ENCODE assay signal across 8 cellular contexts in genomic region chr4:54230479-54231418, GRCh38. TPM values are rescaled to one million over a fixed set of nuclear protein-coding genes. Genes with fewer than 3 reads are reported as not detected.
DNase-seq lines count a peak whose midpoint lies in the region; ATAC-seq and TF ChIP-seq lines count a peak whose summit lies in the region.

No MANE protein-coding gene starts in this region.

- H3K36me3 ChIP-seq in lower lobe of right lung = no peaks in the 10 kb centered on the region
- H3K36me3 ChIP-seq in upper lobe of right lung = no peaks in the 10 kb centered on the region

- H3K9me3 Mint-ChIP-seq in activated naive CD8-positive, alpha-beta T cell (ENCODE audit: low read depth) = no peaks in the 10 kb centered on the region
- H3K9me3 Mint-ChIP-seq in activated naive CD8-positive, alpha-beta T cell treated with anti-CD3 and anti-CD28 coated beads, Interleukin-2, amount 50 U/mL, for 24 hours = no peaks in the 10 kb centered on the region
- H3K9me3 Mint-ChIP-seq in activated T-helper 17 cell treated with anti-CD3 and anti-CD28 coated beads, Interleukin-2, amount 50 U/mL, for 72 hours = no peaks in the 10 kb centered on the region

- H3K27ac ChIP-seq in lower lobe of right lung (peak overlapping the region; percentile 73), upper lobe of right lung (peak overlapping the region; percentile 66)

- peak overlapping the region; percentile 59 for H3K4me3 ChIP-seq in lower lobe of right lung
- peak overlapping the region; percentile 55 for H3K4me3 ChIP-seq in upper lobe of right lung

- H3K4me3 Mint-ChIP-seq in activated naive CD8-positive, alpha-beta T cell = peak overlapping the region; percentile 27
- no peak overlapping the region for H3K4me3 Mint-ChIP-seq in activated naive CD8-positive, alpha-beta T cell treated with anti-CD3 and anti-CD28 coated beads, Interleukin-2, amount 50 U/mL, for 24 hours
- H3K4me3 Mint-ChIP-seq in activated T-helper 17 cell treated with anti-CD3 and anti-CD28 coated beads, Interleukin-2, amount 50 U/mL, for 72 hours = no peak overlapping the region

- H3K4me1 ChIP-seq in lower lobe of right lung = peaks cover 77% of the 10 kb centered on the region
- H3K4me1 ChIP-seq in upper lobe of right lung = peaks cover 44% of the 10 kb centered on the region

- H3K27me3 ChIP-seq in lower lobe of right lung (ENCODE audit: low read depth) (peaks cover 71% of the 10 kb centered on the region), upper lobe of right lung (peaks cover 67% of the 10 kb centered on the region)

- no peaks in the 10 kb centered on the region for H3K36me3 Mint-ChIP-seq in activated naive CD8-positive, alpha-beta T cell
- no peaks in the 10 kb centered on the region for H3K36me3 Mint-ChIP-seq in activated naive CD8-positive, alpha-beta T cell treated with anti-CD3 and anti-CD28 coated beads, Interleukin-2, amount 50 U/mL, for 24 hours (ENCODE audit: low read depth)
- H3K36me3 Mint-ChIP-seq in activated T-helper 17 cell treated with anti-CD3 and anti-CD28 coated beads, Interleukin-2, amount 50 U/mL, for 72 hours (ENCODE audit: low read depth) = peaks cover 6% of the 10 kb centered on the region

- H3K27me3 Mint-ChIP-seq in activated naive CD8-positive, alpha-beta T cell = peaks cover 36% of the 10 kb centered on the region
- peaks cover 81% of the 10 kb centered on the region for H3K27me3 Mint-ChIP-seq in activated naive CD8-positive, alpha-beta T cell treated with anti-CD3 and anti-CD28 coated beads, Interleukin-2, amount 50 U/mL, for 24 hours
- peaks cover 49% of the 10 kb centered on the region for H3K27me3 Mint-ChIP-seq in activated T-helper 17 cell treated with anti-CD3 and anti-CD28 coated beads, Interleukin-2, amount 50 U/mL, for 72 hours

- no peak for DNase-seq in activated naive CD8-positive, alpha-beta T cell treated with anti-CD3 and anti-CD28 coated beads, Interleukin-2, amount 50 U/mL, for 24 hours
- DNase-seq in dedifferentiated amniotic fluid mesenchymal stem cell (ENCODE audit: extremely low spot score) (peak; percentile 34), lower lobe of right lung (peak; percentile 45), upper lobe of right lung (no peak), epidermal melanocyte (ENCODE audit: insufficient read length, low spot score) (no peak), putamen (ENCODE audit: low spot score) (no peak)

- no peak for TF ChIP-seq CTCF in lower lobe of right lung (IDR thresholded peaks at IDR 0.05)
- TF ChIP-seq CTCF in upper lobe of right lung (IDR thresholded peaks at IDR 0.05) = no peak

- no peak overlapping the region for H3K27ac Mint-ChIP-seq in activated naive CD8-positive, alpha-beta T cell
- no peak overlapping the region for H3K27ac Mint-ChIP-seq in activated naive CD8-positive, alpha-beta T cell treated with anti-CD3 and anti-CD28 coated beads, Interleukin-2, amount 50 U/mL, for 24 hours
- H3K27ac Mint-ChIP-seq in activated T-helper 17 cell treated with anti-CD3 and anti-CD28 coated beads, Interleukin-2, amount 50 U/mL, for 72 hours = no peak overlapping the region

- H3K9me3 ChIP-seq in lower lobe of right lung (no peaks in the 10 kb centered on the region), upper lobe of right lung (no peaks in the 10 kb centered on the region)

- no peak for ATAC-seq in activated naive CD8-positive, alpha-beta T cell treated with anti-CD3 and anti-CD28 coated beads, Interleukin-2, amount 50 U/mL, for 24 hours
- ATAC-seq in lower lobe of right lung (no peak), upper lobe of right lung (no peak)
- ATAC-seq in activated T-helper 17 cell treated with anti-CD3 and anti-CD28 coated beads, Interleukin-2, amount 50 U/mL, for 72 hours (replicated peaks) = no peak

- H3K4me1 Mint-ChIP-seq in activated naive CD8-positive, alpha-beta T cell (ENCODE audit: low read depth) = peaks cover 50% of the 10 kb centered on the region
- H3K4me1 Mint-ChIP-seq in activated naive CD8-positive, alpha-beta T cell treated with anti-CD3 and anti-CD28 coated beads, Interleukin-2, amount 50 U/mL, for 24 hours = peaks cover 49% of the 10 kb centered on the region
- H3K4me1 Mint-ChIP-seq in activated T-helper 17 cell treated with anti-CD3 and anti-CD28 coated beads, Interleukin-2, amount 50 U/mL, for 72 hours = peaks cover 5% of the 10 kb centered on the region

- intact Hi-C loops in lower lobe of right lung (cut with DNase I) (no loop called here), upper lobe of right lung (cut with DNase I) (no loop called here)

RNA-seq across cellular contexts. Expression of gene PDGFRA, which starts 1.7 kb away (rescaled TPM):
- 69.5 TPM for total RNA-seq in lower lobe of right lung
- 91.5 TPM for total RNA-seq in upper lobe of right lung
- under 1 TPM; 0.50 to 0.56 TPM for total RNA-seq in activated T-helper 17 cell treated with anti-CD3 and anti-CD28 coated beads, Interleukin-2, amount 50 U/mL, for 72 hours

Comparison
In these comparisons a context has a peak if more than half of its experiments do, and no peak if none do; other contexts are left out.
1. DNase-seq: peak in dedifferentiated amniotic fluid mesenchymal stem cell (single experiment) and lower lobe of right lung (single experiment); none in activated naive CD8-positive, alpha-beta T cell treated with anti-CD3 and anti-CD28 coated beads, Interleukin-2, amount 50 U/mL, for 24 hours (single experiment), upper lobe of right lung (single experiment), epidermal melanocyte (single experiment) and putamen (single experiment).
2. RNA of gene PDGFRA, which starts 1.7 kb away (total RNA-seq): 91.5 TPM in upper lobe of right lung (single experiment) and 69.5 TPM in lower lobe of right lung (single experiment); 0.50 to 0.56 TPM in activated T-helper 17 cell treated with anti-CD3 and anti-CD28 coated beads, Interleukin-2, amount 50 U/mL, for 72 hours; every median in the first group is over 10 times any median in the second.